In genomic region chr4:158172558-158173258, GRCh38 we compare ENCODE assay signal across 1 cellular context.
TF ChIP-seq lines count a peak whose summit lies in the region.

Gene GASK1B, minus strand, starts transcription at chr4:158173025. Its CDS starts 1,650 bp downstream, at chr4:158171375.

TF ChIP-seq in H1, 55 proteins besides CTCF, POLR2A, EP300 and RAD21 (continued from another document):
- TF ChIP-seq CHD7 (IDR thresholded peaks at IDR 0.05; ENCODE audit: insufficient replicate concordance, low read length), result peak; percentile 74
- TF ChIP-seq JUN (IDR thresholded peaks at IDR 0.05; ENCODE audit: low read depth, low read length), result no peak
- TF ChIP-seq CBX5 (IDR thresholded peaks at IDR 0.05; ENCODE audit: low read depth, low read length), result no peak
- TF ChIP-seq TEAD4 (IDR thresholded peaks at IDR 0.05; ENCODE audit: low read depth, low read length), result peak; percentile 48; the same call in 1 of the 2 replicates
- TF ChIP-seq GTF2F1 (IDR thresholded peaks at IDR 0.05; ENCODE audit: borderline replicate concordance, low read depth, low read length), result no peak
TF ChIP-seq in H1: peak in this region for 2.
